Comparison of ENCODE assay signal across 16 cellular contexts in genomic region chr5:113345261-113345940, GRCh38.
DNase-seq lines count a peak whose midpoint lies in the region; ATAC-seq and TF ChIP-seq lines count a peak whose summit lies in the region.
"Had no signal": no experiment of that assay in that cellular context is flagged by ENCODE, and none has a peak within 500 bp of the region (broad histone marks: within the 10 kb centered on the region; RNA-seq: fewer than 3 reads in every experiment).

No MANE protein-coding gene starts in this region.

- no peak overlapping the region for H3K23ac ChIP-seq in IMR-90 (ENCODE audit: low read depth, low read length)

- no peak overlapping the region for H3K14ac ChIP-seq in IMR-90 (replicated peaks; ENCODE audit: low read depth, low read length)

- CTCF ChIA-PET in IMR-90 (lab: Yijun Ruan, JAX) = no interaction called here

- no peak overlapping the region for H3K4me2 ChIP-seq in IMR-90 (ENCODE audit: low read depth, low read length)

- peak overlapping the region in 1 of 2 experiments; percentile 19; a peak in 1 of 4 replicates for H4K8ac ChIP-seq in IMR-90 (ENCODE audit: low read depth in 2 of 2, low read length in 2 of 2)

- no peak overlapping the region for H2BK15ac ChIP-seq in IMR-90 (ENCODE audit: low read depth, low read length)

- no peak overlapping the region for H4K5ac ChIP-seq in IMR-90 (ENCODE audit: low read depth, low read length)

- no peak overlapping the region for H2AK9ac ChIP-seq in IMR-90 (replicated peaks; ENCODE audit: low read depth, low read length, poor library complexity)

- H4K91ac ChIP-seq in IMR-90 (ENCODE audit: insufficient read depth, low read depth, low read length) = no peak overlapping the region

- peak; percentile 6 for DNase-seq in DMS79 treated with DMSO at 0.1 percent for 48 hours (lab: John Stamatoyannopoulos, UW)
- peak; percentile 83 for DNase-seq in IMR-90
- DNase-seq in astrocyte of the hippocampus (ENCODE audit: low read depth, low spot score) = peak; percentile 78
- DNase-seq in iris pigment epithelial cell (ENCODE audit: low read depth) = peak; percentile 79
- no peak for DNase-seq in NCI-H748 treated with DMSO at 0.1 percent for 48 hours (lab: John Stamatoyannopoulos, UW)
- no peak for DNase-seq in esophagus muscularis mucosa (ENCODE audit: extremely low spot score)
- DNase-seq in HCEC 1CT = no peak
- DNase-seq: activated CD4-positive, CD25-positive, alpha-beta regulatory T cell treated with anti-CD3 and anti-CD28 coated beads, Interleukin-2, amount 50 U/mL, for 72 hours; amniotic stem cell; CD8-positive, alpha-beta memory T cell; heart left ventricle; kidney; NCI-H2107; retina had no signal

- H3K9me3 ChIP-seq in IMR-90 (ENCODE audit: control insufficient read depth, insufficient read depth, low read length) (no peaks in the 10 kb centered on the region), esophagus muscularis mucosa (no peaks in the 10 kb centered on the region)
- H3K9me3 ChIP-seq: HAP-1 had no signal

- WGBS in IMR-90 (ENCODE audit: extremely low coverage in 2 of 2, insufficient read length in 1 of 2), 2 experiments = no CpG with 5 or more reads among the region's 4 CpGs
- WGBS in esophagus muscularis mucosa = 81% methylated on average over 4 of the region's 4 CpGs

- H3K18ac ChIP-seq in IMR-90 (ENCODE audit: low read depth, low read length) = no peak overlapping the region

- H3K36me3 ChIP-seq in IMR-90 (ENCODE audit: control insufficient read depth, insufficient read depth, low read length) = no peaks in the 10 kb centered on the region; the same call in 1 of the 2 replicates
- no peaks in the 10 kb centered on the region for H3K36me3 ChIP-seq in esophagus muscularis mucosa
- H3K36me3 ChIP-seq: HAP-1, heart left ventricle had no signal

- H2AK5ac ChIP-seq in IMR-90 (ENCODE audit: low read depth, low read length) = no peak overlapping the region

- H3K9me1 ChIP-seq in IMR-90 (ENCODE audit: insufficient read depth, low read length) = peaks cover 4% of the 10 kb centered on the region; the same call in 1 of the 2 replicates

- intact Hi-C loops in IMR-90 (cut with micrococcal nuclease) (no loop called here), esophagus muscularis mucosa (cut with DNase I) (no loop called here)

- H3K9ac ChIP-seq in IMR-90 (ENCODE audit: low read depth, low read length) = no peak overlapping the region

- no peak overlapping the region for H3K4ac ChIP-seq in IMR-90 (ENCODE audit: low read depth, low read length)

- no peak overlapping the region for H3K27ac ChIP-seq in IMR-90 (ENCODE audit: insufficient read depth, low read length)
- H3K27ac ChIP-seq in esophagus muscularis mucosa (replicated peaks in 1 of 4) = no peak overlapping the region
- H3K27ac ChIP-seq: heart left ventricle had no signal

- TF ChIP-seq CTCF in IMR-90 (conservative IDR thresholded peaks at IDR 0.05; ENCODE audit: low read depth, low read length) = peak; percentile 5; the same call in 1 of the 2 replicates
- no peak for TF ChIP-seq CTCF in esophagus muscularis mucosa (IDR thresholded peaks at IDR 0.05)

- no peak overlapping the region for H2BK120ac ChIP-seq in IMR-90 (ENCODE audit: low read depth, low read length)

- H2BK5ac ChIP-seq in IMR-90 (ENCODE audit: low read depth, low read length, poor library complexity, severe bottlenecking) = no peak overlapping the region

- TF ChIP-seq EP300 in esophagus muscularis mucosa (IDR thresholded peaks at IDR 0.05) = no peak

- H3K4me1 ChIP-seq in IMR-90 (ENCODE audit: control insufficient read depth, insufficient read depth, low read length) (no peaks in the 10 kb centered on the region), esophagus muscularis mucosa (no peaks in the 10 kb centered on the region)
- H3K4me1 ChIP-seq: HAP-1 had no signal

- TF ChIP-seq RAD21 in IMR-90 (IDR thresholded peaks at IDR 0.05; ENCODE audit: low read length) = no peak

- dilution Hi-C loops in IMR-90 (cut with HindIII; ENCODE audit: low sequenced_read_pairs, unreplicated experiment) = no loop called here

- in situ Hi-C loops in IMR-90 (cut with MboI; ENCODE audit: low sequenced_read_pairs) = no loop called here

- no peaks in the 10 kb centered on the region for H4K20me1 ChIP-seq in IMR-90 (ENCODE audit: insufficient read depth, low read length)

- H3K79me1 ChIP-seq in IMR-90 (ENCODE audit: low read depth in 1 of 2, low read length in 2 of 2) = no peaks in the 10 kb centered on the region

- H3K4me3 ChIP-seq in IMR-90 (ENCODE audit: insufficient read depth, low read depth, low read length) (no peak overlapping the region), esophagus muscularis mucosa (no peak overlapping the region)
- H3K4me3 ChIP-seq: HAP-1, heart left ventricle had no signal

- POLR2A ChIA-PET in IMR-90 (lab: Charles Lee; ENCODE audit: unreplicated experiment) = no interaction called here

- TF ChIP-seq POLR2A in IMR-90 (IDR thresholded peaks at IDR 0.05; ENCODE audit: low read depth, low read length) (no peak), esophagus muscularis mucosa (IDR thresholded peaks at IDR 0.05; ENCODE audit: low read depth) (no peak)

- BruUV-seq in IMR-90 (replicated peaks; lab: Mats Ljungman, UMichigan) = no TSS peak

- no peak overlapping the region for H3K56ac ChIP-seq in IMR-90 (ENCODE audit: extremely low read depth, insufficient read depth, low read length)

- H2BK20ac ChIP-seq in IMR-90 (ENCODE audit: low read depth, low read length) = no peak overlapping the region

- peak; percentile 58 for ATAC-seq in IMR-90 (ENCODE audit: low read depth)
- ATAC-seq in HG03520 (IDR thresholded peaks at IDR 0.05; ENCODE audit: unreplicated experiment) = no peak
- ATAC-seq: heart left ventricle had no signal

- no peaks in the 10 kb centered on the region for H3K27me3 ChIP-seq in IMR-90 (ENCODE audit: control insufficient read depth, insufficient read depth, low read length)
- H3K27me3 ChIP-seq in esophagus muscularis mucosa = no peaks in the 10 kb centered on the region
- H3K27me3 ChIP-seq: heart left ventricle had no signal

- H2AFZ ChIP-seq in IMR-90 (replicated peaks; ENCODE audit: low read length, poor library complexity) = no peak overlapping the region

TF ChIP-seq in IMR-90, 13 proteins besides CTCF, POLR2A, EP300 and RAD21:
- TF ChIP-seq CEBPB (IDR thresholded peaks at IDR 0.05; ENCODE audit: low read depth, low read length) (peak; percentile 88), MAZ (IDR thresholded peaks at IDR 0.05; ENCODE audit: borderline replicate concordance, low read depth, low read length) (no peak)

Comparison
In these comparisons a context has a peak if more than half of its experiments do, and no peak if none do; other contexts are left out.
1. DNase-seq: peak in DMS79 treated with DMSO at 0.1 percent for 48 hours (single experiment), IMR-90 (single experiment), astrocyte of the hippocampus (single experiment) and iris pigment epithelial cell (single experiment); none in NCI-H748 treated with DMSO at 0.1 percent for 48 hours (single experiment), esophagus muscularis mucosa (single experiment) and HCEC 1CT (single experiment).